ENCODE assay signal across 1 cellular context in genomic region chr10:21587391-21587790, GRCh38.
TF ChIP-seq lines count a peak whose summit lies in the region.

No MANE protein-coding gene starts in this region.

TF ChIP-seq in HepG2, 621 proteins besides CTCF, POLR2A, EP300 and RAD21:
- TF ChIP-seq MAFF (IDR thresholded peaks at IDR 0.05; ENCODE audit: low read depth, low read length) (peak; percentile 62; the same call in 1 of the 2 replicates), GATAD2A (CRISPR knock-in tag; IDR thresholded peaks at IDR 0.05) (no peak), MAFK (conservative IDR thresholded peaks at IDR 0.05 in 1 of 2, IDR thresholded peaks at IDR 0.05 in 1 of 2; ENCODE audit: low read length in 2 of 2) (peak; percentile 39 to 76), ZNF710 (CRISPR knock-in tag; IDR thresholded peaks at IDR 0.05; ENCODE audit: borderline replicate concordance) (no peak)
